In the genomic region with DNA sequence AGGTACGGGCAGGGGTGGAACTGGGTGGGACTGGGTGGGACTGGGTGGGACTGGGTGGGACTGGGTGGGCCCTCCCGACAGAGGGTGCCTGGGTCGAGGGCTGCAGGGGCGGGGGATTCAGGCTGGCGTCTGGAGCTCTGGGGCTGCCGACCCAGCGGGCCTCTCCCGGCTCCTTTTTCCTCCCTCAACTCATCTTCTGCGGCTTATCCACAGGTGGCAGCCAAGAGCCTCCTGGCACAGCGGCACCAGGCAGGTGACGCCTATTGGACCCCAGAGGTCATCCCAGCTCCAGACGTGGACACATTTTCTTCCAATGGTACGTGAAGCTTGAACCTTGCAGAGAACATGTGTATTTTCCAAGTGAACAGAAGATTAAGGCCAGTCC, we compare ENCODE assay signal across 1 cellular context.
TF ChIP-seq lines count a peak whose summit lies in the region.

No MANE protein-coding gene starts in this region.

TF ChIP-seq in IMR-90, 13 proteins besides CTCF, POLR2A, EP300 and RAD21:
- no peak for TF ChIP-seq RCOR1 (IDR thresholded peaks at IDR 0.05; ENCODE audit: insufficient replicate concordance, low read length)
- TF ChIP-seq, protein P1, sequence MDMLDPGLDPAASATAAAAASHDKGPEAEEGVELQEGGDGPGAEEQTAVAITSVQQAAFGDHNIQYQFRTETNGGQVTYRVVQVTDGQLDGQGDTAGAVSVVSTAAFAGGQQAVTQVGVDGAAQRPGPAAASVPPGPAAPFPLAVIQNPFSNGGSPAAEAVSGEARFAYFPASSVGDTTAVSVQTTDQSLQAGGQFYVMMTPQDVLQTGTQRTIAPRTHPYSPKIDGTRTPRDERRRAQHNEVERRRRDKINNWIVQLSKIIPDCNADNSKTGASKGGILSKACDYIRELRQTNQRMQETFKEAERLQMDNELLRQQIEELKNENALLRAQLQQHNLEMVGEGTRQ (IDR thresholded peaks at IDR 0.05; ENCODE audit: low read depth, low read length): no peak
- no peak for TF ChIP-seq MAFK (IDR thresholded peaks at IDR 0.05; ENCODE audit: low read depth, low read length)
- no peak for TF ChIP-seq CEBPB (IDR thresholded peaks at IDR 0.05; ENCODE audit: low read depth, low read length)
- TF ChIP-seq, protein P2, sequence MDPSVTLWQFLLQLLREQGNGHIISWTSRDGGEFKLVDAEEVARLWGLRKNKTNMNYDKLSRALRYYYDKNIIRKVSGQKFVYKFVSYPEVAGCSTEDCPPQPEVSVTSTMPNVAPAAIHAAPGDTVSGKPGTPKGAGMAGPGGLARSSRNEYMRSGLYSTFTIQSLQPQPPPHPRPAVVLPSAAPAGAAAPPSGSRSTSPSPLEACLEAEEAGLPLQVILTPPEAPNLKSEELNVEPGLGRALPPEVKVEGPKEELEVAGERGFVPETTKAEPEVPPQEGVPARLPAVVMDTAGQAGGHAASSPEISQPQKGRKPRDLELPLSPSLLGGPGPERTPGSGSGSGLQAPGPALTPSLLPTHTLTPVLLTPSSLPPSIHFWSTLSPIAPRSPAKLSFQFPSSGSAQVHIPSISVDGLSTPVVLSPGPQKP (IDR thresholded peaks at IDR 0.05; ENCODE audit: borderline replicate concordance, low read depth, low read length): no peak
- no peak for TF ChIP-seq FOS (IDR thresholded peaks at IDR 0.05; ENCODE audit: low read depth, low read length)
- no peak for TF ChIP-seq NFE2L2 (IDR thresholded peaks at IDR 0.05; ENCODE audit: low read depth, low read length)
- TF ChIP-seq MXI1 (IDR thresholded peaks at IDR 0.05; ENCODE audit: borderline replicate concordance, low read depth, low read length): no peak
- TF ChIP-seq CHD1 (IDR thresholded peaks at IDR 0.05; ENCODE audit: low read depth, low read length): no peak
- no peak for TF ChIP-seq RFX5 (IDR thresholded peaks at IDR 0.05; ENCODE audit: low read depth, low read length)
- no peak for TF ChIP-seq BHLHE40 (IDR thresholded peaks at IDR 0.05; ENCODE audit: low read depth, low read length)
- TF ChIP-seq SMC3 (IDR thresholded peaks at IDR 0.05; ENCODE audit: low read depth, low read length): no peak
